ENCODE assay signal across 2 cellular contexts in genomic region chrX:11664211-11664888, GRCh38.
TF ChIP-seq lines count a peak whose summit lies in the region.

No MANE protein-coding gene starts in this region.

TF ChIP-seq in H1, 55 proteins besides CTCF, POLR2A, EP300 and RAD21:
- no peak for TF ChIP-seq RBBP5 (IDR thresholded peaks at IDR 0.05; ENCODE audit: borderline replicate concordance, low read depth, low read length)
- TF ChIP-seq EZH2 (IDR thresholded peaks at IDR 0.05; ENCODE audit: low read depth, low read length, severe bottlenecking): peak; percentile 69
- peak; percentile 70 for TF ChIP-seq SUZ12 (IDR thresholded peaks at IDR 0.05; ENCODE audit: low read length)
- peak; percentile 76 for TF ChIP-seq KDM4A (IDR thresholded peaks at IDR 0.05; ENCODE audit: low read depth, low read length, severe bottlenecking)
- TF ChIP-seq RNF2 (IDR thresholded peaks at IDR 0.05; ENCODE audit: borderline replicate concordance, low read depth, low read length, missing control alignments, poor library complexity, severe bottlenecking): peak; percentile 44
- no peak for TF ChIP-seq TEAD4 (IDR thresholded peaks at IDR 0.05; ENCODE audit: low read depth, low read length)

TF ChIP-seq in HEK293T, 16 proteins besides CTCF, POLR2A, EP300 and RAD21:
- TF ChIP-seq HDGF (IDR thresholded peaks at IDR 0.05; ENCODE audit: borderline replicate concordance) (no peak), FOXA1 (IDR thresholded peaks at IDR 0.05) (no peak), BHLHE40 (IDR thresholded peaks at IDR 0.05; ENCODE audit: borderline replicate concordance) (no peak), PKNOX1 (IDR thresholded peaks at IDR 0.05) (no peak), ARNT (IDR thresholded peaks at IDR 0.05) (no peak), CTBP1 (IDR thresholded peaks at IDR 0.05; ENCODE audit: borderline replicate concordance) (no peak), LEF1 (IDR thresholded peaks at IDR 0.05; ENCODE audit: borderline replicate concordance) (no peak), SUZ12 (IDR thresholded peaks at IDR 0.05) (no peak), FOXK2 (IDR thresholded peaks at IDR 0.05) (no peak), TARDBP (IDR thresholded peaks at IDR 0.05) (no peak), L3MBTL2 (conservative IDR thresholded peaks at IDR 0.05) (no peak), ELF4 (IDR thresholded peaks at IDR 0.05) (no peak), FOXM1 (IDR thresholded peaks at IDR 0.05; ENCODE audit: borderline replicate concordance) (no peak), SP1 (IDR thresholded peaks at IDR 0.05) (no peak), ZNF384 (IDR thresholded peaks at IDR 0.05) (no peak), NFRKB (IDR thresholded peaks at IDR 0.05) (no peak)
TF ChIP-seq in HEK293T: peak in this region for 0.
